15 cellular contexts compared by ENCODE assay signal in the genomic region with DNA sequence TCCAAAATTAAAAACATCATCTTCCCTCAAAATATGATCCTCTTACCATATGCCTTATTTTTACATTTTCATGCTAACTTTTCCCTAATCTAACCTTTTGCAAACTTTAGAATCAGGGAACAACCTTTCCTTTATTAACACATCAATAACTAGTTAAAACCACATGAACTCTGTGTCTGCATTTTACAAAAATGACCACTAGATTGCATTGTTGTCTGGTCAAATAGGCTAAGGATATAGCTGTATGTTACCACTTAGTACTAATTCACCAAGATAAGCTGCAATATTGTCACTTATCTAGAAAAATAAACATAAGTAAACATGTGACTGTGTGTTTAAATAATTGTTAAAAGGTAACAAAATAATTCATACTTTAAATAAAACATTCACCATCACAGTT.
DNase-seq lines count a peak whose midpoint lies in the region; ATAC-seq, FAIRE-seq and TF ChIP-seq lines count a peak whose summit lies in the region.
"Had no signal": no experiment of that assay in that cellular context is flagged by ENCODE, and none has a peak within 500 bp of the region (broad histone marks: within the 10 kb centered on the region; RNA-seq: fewer than 3 reads in every experiment).

No MANE protein-coding gene starts in this region.

- peak; percentile 6 for DNase-seq in NOMO-1 treated with DMSO at 0.1 percent for 48 hours (lab: John Stamatoyannopoulos, UW; ENCODE audit: unreplicated experiment)
- DNase-seq in NOMO-1 treated with dmso at 0.1 percent for 144 hours (lab: John Stamatoyannopoulos, UW; ENCODE audit: unreplicated experiment): no peak
- no peak for DNase-seq in LNCaP clone FGC (ENCODE audit: low read depth)
- peak; percentile 57 for DNase-seq in renal cortical epithelial cell (ENCODE audit: low read depth)
- no peak for DNase-seq in SKM-1 (lab: John Stamatoyannopoulos, UW; ENCODE audit: unreplicated experiment)
- no peak for DNase-seq in NCI-H1436 treated with DMSO at 0.1 percent for 48 hours (lab: John Stamatoyannopoulos, UW)
- DNase-seq: activated CD8-positive, alpha-beta memory T cell treated with anti-CD3 and anti-CD28 coated beads for 24 hours; endodermal cell; GOT3; NCI-H2081 treated with DMSO at 0.1 percent for 48 hours; pancreas; stimulated activated naive CD4-positive, alpha-beta T cell had no signal

- TF ChIP-seq CTCF in LNCaP clone FGC (IDR thresholded peaks at IDR 0.05; ENCODE audit: control insufficient read depth, extremely low read depth, insufficient read depth): peak; percentile 61

- peak; percentile 61 for FAIRE-seq in colon (lab: Jason Lieb, UNC)

- no peak for ATAC-seq in GM21390 (IDR thresholded peaks at IDR 0.05; ENCODE audit: unreplicated experiment)

- H3K4me3 ChIP-seq in LNCaP clone FGC (ENCODE audit: low read depth, low read length): no peak overlapping the region
- H3K4me3 ChIP-seq: BLaER1 treated with 17β-estradiol and CSF1 and Interleukin-3, amounts not matched to agents 10 nM and 100 nM; pancreas had no signal

Comparison
In these comparisons a context has a peak if more than half of its experiments do, and no peak if none do; other contexts are left out.
1. DNase-seq: peak in NOMO-1 treated with DMSO at 0.1 percent for 48 hours (single experiment) and renal cortical epithelial cell (single experiment); none in NOMO-1 treated with dmso at 0.1 percent for 144 hours (single experiment), LNCaP clone FGC (single experiment), SKM-1 (single experiment) and NCI-H1436 treated with DMSO at 0.1 percent for 48 hours (single experiment).